28 cellular contexts compared by ENCODE assay signal in the genomic region with DNA sequence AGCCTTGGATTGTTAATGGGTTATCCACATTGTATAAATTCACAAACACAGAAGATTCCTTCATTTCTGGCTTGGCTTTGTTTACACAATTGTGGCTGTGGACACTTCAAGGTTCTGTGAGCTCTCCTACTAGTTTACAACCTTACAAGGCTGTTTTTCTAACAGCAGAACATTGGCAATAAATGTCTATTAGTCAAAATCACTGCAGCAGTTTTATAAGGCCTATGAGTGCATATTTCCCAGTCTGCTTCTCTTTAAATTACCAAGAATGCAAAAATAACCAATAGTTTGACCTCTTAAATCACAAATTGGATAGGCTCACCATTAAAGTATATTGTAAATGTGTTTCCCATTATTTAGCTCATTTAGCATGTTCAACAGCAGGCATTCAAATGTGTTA.
"Had no signal": no experiment of that assay in that cellular context is flagged by ENCODE, and none has a peak within 500 bp of the region (broad histone marks: within the 10 kb centered on the region; RNA-seq: fewer than 3 reads in every experiment).

No MANE protein-coding gene starts in this region.

- H3K27me3 ChIP-seq: brain microvascular endothelial cell had no signal

- H3K36me3 ChIP-seq: brain microvascular endothelial cell had no signal

- DNase-seq: activated CD4-positive, alpha-beta T cell treated with anti-CD3 and anti-CD28 coated beads, Interleukin-2, amount 10 ng/mL, durations not matched to agents 24 days and 14 days; activated CD4-positive, alpha-beta T cell treated with anti-CD3 and anti-CD28 coated beads, Interleukin-2, amount 50 U/mL, for 4 hours; activated CD8-positive, alpha-beta T cell treated with anti-CD3 and anti-CD28 coated beads for 36 hours; activated effector memory CD4-positive, alpha-beta T cell treated with anti-CD3 and anti-CD28 coated beads, Interleukin-2, amount 50 U/mL, for 16 hours; activated naive CD4-positive, alpha-beta T cell; activated naive CD4-positive, alpha-beta T cell treated with anti-CD3 and anti-CD28 coated beads, Interleukin-2, amount 50 U/mL, for 16 hours; activated naive CD8-positive, alpha-beta T cell treated with anti-CD3 and anti-CD28 coated beads for 36 hours; activated T-cell treated with anti-CD3 and anti-CD28 coated beads, Interleukin-2, amount 50 U/mL, for 1 hour; activated T-cell treated with anti-CD3 and anti-CD28 coated beads, Interleukin-2, amount 50 U/mL, for 72 hours; amniotic stem cell; aorta; brain microvascular endothelial cell; central memory CD4-positive, alpha-beta T cell; Kasumi-1; MM.1S; MV-4-11; NCI-H1092; NCI-H1436 treated with DMSO at 0.1 percent for 48 hours; NCI-H1694 treated with DMSO at 0.1 percent for 48 hours; NCI-H2029; NCI-H345; NCI-H524 treated with DMSO at 0.1 percent for 48 hours; SIG-M5 had no signal

- ATAC-seq: activated CD8-positive, alpha-beta T cell treated with anti-CD3 and anti-CD28 coated beads for 36 hours; activated T-cell treated with anti-CD3 and anti-CD28 coated beads, Interleukin-2, amount 50 U/mL, for 72 hours; activated T-helper 17 cell treated with anti-CD3 and anti-CD28 coated beads, Interleukin-2, amount 50 U/mL, for 72 hours; Right ventricle myocardium inferior had no signal

- H3K27ac ChIP-seq: brain microvascular endothelial cell, RWPE1 had no signal

- FAIRE-seq: RCC 7860, TTC549 had no signal
